In genomic region chr9:131382850-131383729, GRCh38 we compare ENCODE assay signal across 8 cellular contexts. TPM values are rescaled to one million over a fixed set of nuclear protein-coding genes. Genes with fewer than 3 reads are reported as not detected.
DNase-seq lines count a peak whose midpoint lies in the region; ATAC-seq, FAIRE-seq and TF ChIP-seq lines count a peak whose summit lies in the region.

No MANE protein-coding gene starts in this region.

- FAIRE-seq in bronchial epithelial cell (lab: Jason Lieb, UNC), result no peak
- no peak for FAIRE-seq in urothelium cell line (lab: Jason Lieb, UNC)

- intact Hi-C loops in left colon (cut with DNase I, micrococcal nuclease), result no loop called here

- H3K4me3 ChIP-seq in bronchial epithelial cell (ENCODE audit: low read depth, low read length), result no peak overlapping the region

- H3K27me3 ChIP-seq in bronchial epithelial cell (ENCODE audit: control insufficient read depth, insufficient read depth, low read length), result peaks cover 2% of the 10 kb centered on the region

- no peaks in the 10 kb centered on the region for H3K36me3 ChIP-seq in bronchial epithelial cell (ENCODE audit: control insufficient read depth, insufficient read depth, low read length)

- ATAC-seq in left colon, result peak; percentile 73
- ATAC-seq in GM18858 (IDR thresholded peaks at IDR 0.05; ENCODE audit: unreplicated experiment), result no peak
- no peak for ATAC-seq in HG02798 (IDR thresholded peaks at IDR 0.05; ENCODE audit: poor library complexity, unreplicated experiment)
- ATAC-seq in HG03460 (IDR thresholded peaks at IDR 0.05; ENCODE audit: unreplicated experiment), result no peak

- DNase-seq in DMS153 treated with DMSO at 0.1 percent for 48 hours (lab: John Stamatoyannopoulos, UW; ENCODE audit: unreplicated experiment) (peak; percentile 57), NCI-H2107 (lab: John Stamatoyannopoulos, UW) (peak; percentile 69), bronchial epithelial cell (ENCODE audit: low read depth) (peak; percentile 64), left colon (no peak), urothelium cell line (ENCODE audit: low spot score) (peak; percentile 81)

- no peak for TF ChIP-seq CTCF in bronchial epithelial cell (IDR thresholded peaks at IDR 0.05; ENCODE audit: insufficient read depth, low read length, severe bottlenecking)

RNA-seq across cellular contexts. Expression of gene PRRC2B, which starts 10.8 kb away (rescaled TPM):
- 20.0 and 33.3 TPM in 2 replicates for total RNA-seq in bronchial epithelial cell
- total RNA-seq in left colon, result 100 to 1,000 TPM; 110 to 114 TPM

Comparison
In these comparisons a context has a peak if more than half of its experiments do, and no peak if none do; other contexts are left out.
1. DNase-seq: peak in DMS153 treated with DMSO at 0.1 percent for 48 hours (single experiment), NCI-H2107 (single experiment), bronchial epithelial cell (single experiment) and urothelium cell line (single experiment); none in left colon (0 of 2).